Comparison of ENCODE assay signal across 19 cellular contexts in genomic region chr1:24410750-24411149, GRCh38.
"Had no signal": no experiment of that assay in that cellular context is flagged by ENCODE, and none has a peak within 500 bp of the region (broad histone marks: within the 10 kb centered on the region; RNA-seq: fewer than 3 reads in every experiment).

No MANE protein-coding gene starts in this region.

- H3K9me3 ChIP-seq: adrenal gland had no signal

- DNase-seq: activated CD4-positive, alpha-beta T cell treated with anti-CD3 and anti-CD28 coated beads, Interleukin-2, amount 50 U/mL, for 1 hour; activated CD8-positive, alpha-beta memory T cell treated with anti-CD3 and anti-CD28 coated beads for 24 hours; activated gamma-delta T cell treated with Interleukin-2 at 50 U/mL for 16 hours; adrenal gland; cerebellar nuclear complex; cortex of kidney; head of caudate nucleus; kidney; left ventricle myocardium superior; nucleus accumbens; posterior cingulate gyrus; sigmoid colon; spleen; stimulated activated CD4-positive, alpha-beta T cell treated with anti-CD3 and anti-CD28 coated beads, Interleukin-4, amount 100 ng/mL, for 4 hours; T-helper 1 cell; T1000 had no signal

- H3K27ac ChIP-seq: adrenal gland, sigmoid colon, spleen had no signal

- H3K36me3 ChIP-seq: adrenal gland, sigmoid colon, spleen had no signal

- H3K4me3 ChIP-seq: adrenal gland, sigmoid colon, spleen had no signal

- H3K27me3 ChIP-seq: adrenal gland, sigmoid colon, spleen had no signal

- ATAC-seq: activated CD4-positive, CD25-positive, alpha-beta regulatory T cell treated with anti-CD3 and anti-CD28 coated beads, Interleukin-2, amount 50 U/mL, for 24 hours; activated naive CD4-positive, alpha-beta T cell treated with anti-CD3 and anti-CD28 coated beads, Interleukin-2, amount 50 U/mL, for 72 hours; left ventricle myocardium superior; stimulated activated memory B cell treated with anti-CD40 and anti-IgM and Interleukin-4, amounts not matched to agents 10 μg/mL and 1 μg/mL and 100 μg/mL, for 72 hours had no signal
